Comparison of ENCODE assay signal across 9 cellular contexts in the genomic region with DNA sequence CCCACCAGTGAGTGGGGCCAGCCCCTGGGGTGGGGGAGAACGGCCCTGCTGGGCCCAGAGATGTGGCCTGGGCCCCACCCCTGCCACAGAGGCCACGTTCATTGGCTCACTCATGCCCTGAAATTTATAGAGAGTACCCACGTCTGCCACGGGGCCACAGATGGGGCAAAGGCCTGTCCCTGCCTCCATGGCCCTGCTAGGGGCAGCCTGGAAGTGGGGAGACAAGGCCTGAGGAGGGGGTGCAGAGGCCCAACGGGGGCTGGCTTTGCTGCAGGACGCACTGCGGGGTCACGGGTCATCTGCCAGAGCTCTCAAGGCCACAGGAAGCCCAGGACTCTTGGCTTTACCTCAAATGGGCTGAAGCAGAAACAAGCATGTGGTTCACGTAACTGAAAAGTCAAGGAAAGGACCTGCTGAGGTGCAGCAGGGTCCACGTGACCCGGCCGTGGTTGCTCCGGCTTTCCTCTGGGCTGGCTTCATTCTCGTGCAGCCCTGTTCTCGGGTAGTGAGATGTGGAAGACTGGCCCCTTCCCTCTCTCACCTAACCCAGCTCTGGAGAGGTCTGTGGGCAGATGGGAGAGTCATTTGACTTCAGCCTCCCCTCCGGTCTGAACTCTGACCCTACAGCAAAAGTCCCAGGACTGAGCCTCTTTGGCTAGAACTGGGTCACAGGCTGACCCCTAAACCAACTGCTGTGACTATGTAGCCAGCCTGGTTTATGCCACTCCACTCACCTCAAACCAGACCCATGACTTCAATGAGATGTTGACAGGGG. TPM values are rescaled to one million over a fixed set of nuclear protein-coding genes. Genes with fewer than 3 reads are reported as not detected.
A peak's percentile ranks its signal among the peaks of the same experiment; 100 is the strongest.
DNase-seq lines count a peak whose midpoint lies in the region; ATAC-seq and TF ChIP-seq lines count a peak whose summit lies in the region.
"Had no signal": no experiment of that assay in that cellular context is flagged by ENCODE, and none has a peak within 500 bp of the region (broad histone marks: within the 10 kb centered on the region; RNA-seq: fewer than 3 reads in every experiment).

No MANE protein-coding gene starts in this region.

- intact Hi-C loops in testis (cut with DNase I; ENCODE audit: low total_unique reads) = no loop called here

- POLR2A ChIA-PET in WTC11 (lab: Charles Lee) = interaction anchor here (0.5 kb wide), 1 partner anchor 513 kb away, joined by 4 read pairs; no protein-coding TSS in a partner anchor

- H3K27me3 ChIP-seq in testis = no peaks in the 10 kb centered on the region

- WGBS in testis, 2 donors = 51 to 58% methylated on average over 13 to 16 of the region's 16 CpGs

- H3K9me3 Mint-ChIP-seq in activated CD8-positive, alpha-beta memory T cell treated with anti-CD3 and anti-CD28 coated beads, Interleukin-2, amount 10 ng/mL, durations not matched to agents 7 days and 5 days (ENCODE audit: low read depth) = no peaks in the 10 kb centered on the region
- peaks cover 5% of the 10 kb centered on the region for H3K9me3 Mint-ChIP-seq in WTC11
- no peaks in the 10 kb centered on the region for H3K9me3 Mint-ChIP-seq in immature natural killer cell
- peaks cover 0 to 2% of the 10 kb centered on the region in 2 donors for H3K9me3 Mint-ChIP-seq in stimulated activated naive B cell treated with anti-CD40 and anti-IgM and Interleukin-4, amounts not matched to agents 10 μg/mL and 1 μg/mL and 100 μg/mL, for 72 hours

- H3K27ac Mint-ChIP-seq in activated CD8-positive, alpha-beta memory T cell treated with anti-CD3 and anti-CD28 coated beads, Interleukin-2, amount 10 ng/mL, durations not matched to agents 7 days and 5 days = peak overlapping the region; percentile 88
- peak overlapping the region; percentile 87; the same call in 1 of the 2 replicates for H3K27ac Mint-ChIP-seq in WTC11
- peak overlapping the region; percentile 75 to 93 (median 89) for H3K27ac Mint-ChIP-seq in immature natural killer cell
- H3K27ac Mint-ChIP-seq in stimulated activated naive B cell treated with anti-CD40 and anti-IgM and Interleukin-4, amounts not matched to agents 10 μg/mL and 1 μg/mL and 100 μg/mL, for 72 hours = peak overlapping the region; percentile 78

- TF ChIP-seq CTCF in WTC11 (IDR thresholded peaks at IDR 0.05) = no peak
- no peak for TF ChIP-seq CTCF in testis (IDR thresholded peaks at IDR 0.05)

- no peaks in the 10 kb centered on the region for H3K27me3 Mint-ChIP-seq in activated CD8-positive, alpha-beta memory T cell treated with anti-CD3 and anti-CD28 coated beads, Interleukin-2, amount 10 ng/mL, durations not matched to agents 7 days and 5 days
- H3K27me3 Mint-ChIP-seq in WTC11 (ENCODE audit: low read depth) = no peaks in the 10 kb centered on the region
- H3K27me3 Mint-ChIP-seq in immature natural killer cell (ENCODE audit: low read depth in 3 of 3) = peaks cover 0 to 2% (median 2%) of the 10 kb centered on the region in 3 donors
- no peaks in the 10 kb centered on the region for H3K27me3 Mint-ChIP-seq in stimulated activated naive B cell treated with anti-CD40 and anti-IgM and Interleukin-4, amounts not matched to agents 10 μg/mL and 1 μg/mL and 100 μg/mL, for 72 hours

- CTCF ChIA-PET in activated CD8-positive, alpha-beta memory T cell treated with anti-CD3 and anti-CD28 coated beads, Interleukin-2, amount 10 ng/mL, durations not matched to agents 7 days and 5 days (lab: Charles Lee) = no interaction called here
- CTCF ChIA-PET in WTC11 (lab: Charles Lee) = interaction anchor here (0.5 to 1.3 kb wide), 3 partner anchors 21 to 430 kb away, joined by 3 to 5 read pairs (median 3); no protein-coding TSS in a partner anchor

- ATAC-seq in activated CD8-positive, alpha-beta memory T cell treated with anti-CD3 and anti-CD28 coated beads, Interleukin-2, amount 10 ng/mL, durations not matched to agents 7 days and 5 days = no peak
- ATAC-seq in WTC11 (no peak), GM18519 (IDR thresholded peaks at IDR 0.05; ENCODE audit: low FRiP score, unreplicated experiment) (no peak)
- ATAC-seq in stimulated activated naive B cell treated with anti-CD40 and anti-IgM and Interleukin-4, amounts not matched to agents 10 μg/mL and 1 μg/mL and 100 μg/mL, for 72 hours (replicated peaks) = no peak

- peaks cover 30% of the 10 kb centered on the region for H3K4me1 Mint-ChIP-seq in activated CD8-positive, alpha-beta memory T cell treated with anti-CD3 and anti-CD28 coated beads, Interleukin-2, amount 10 ng/mL, durations not matched to agents 7 days and 5 days
- H3K4me1 Mint-ChIP-seq in WTC11 (peaks cover 15% of the 10 kb centered on the region), immature natural killer cell (peaks cover 37 to 38% of the 10 kb centered on the region in 2 donors)
- H3K4me1 Mint-ChIP-seq in stimulated activated naive B cell treated with anti-CD40 and anti-IgM and Interleukin-4, amounts not matched to agents 10 μg/mL and 1 μg/mL and 100 μg/mL, for 72 hours = peaks cover 16 to 31% of the 10 kb centered on the region in 2 donors

- peak overlapping the region; percentile 74 for H3K4me3 Mint-ChIP-seq in activated CD8-positive, alpha-beta memory T cell treated with anti-CD3 and anti-CD28 coated beads, Interleukin-2, amount 10 ng/mL, durations not matched to agents 7 days and 5 days
- peak overlapping the region; percentile 65 for H3K4me3 Mint-ChIP-seq in WTC11
- peak overlapping the region; percentile 82 to 89 (median 88) for H3K4me3 Mint-ChIP-seq in immature natural killer cell
- H3K4me3 Mint-ChIP-seq in stimulated activated naive B cell treated with anti-CD40 and anti-IgM and Interleukin-4, amounts not matched to agents 10 μg/mL and 1 μg/mL and 100 μg/mL, for 72 hours = peak overlapping the region; percentile 84 to 85

- no peaks in the 10 kb centered on the region for H3K9me3 ChIP-seq in testis

- H3K36me3 Mint-ChIP-seq in activated CD8-positive, alpha-beta memory T cell treated with anti-CD3 and anti-CD28 coated beads, Interleukin-2, amount 10 ng/mL, durations not matched to agents 7 days and 5 days = no peaks in the 10 kb centered on the region
- H3K36me3 Mint-ChIP-seq in WTC11 (peaks cover 6% of the 10 kb centered on the region), immature natural killer cell (peaks cover 0 to 4% (median 0%) of the 10 kb centered on the region in 3 donors)
- peaks cover 3 to 6% of the 10 kb centered on the region in 2 donors for H3K36me3 Mint-ChIP-seq in stimulated activated naive B cell treated with anti-CD40 and anti-IgM and Interleukin-4, amounts not matched to agents 10 μg/mL and 1 μg/mL and 100 μg/mL, for 72 hours

- H3K4me3 ChIP-seq in testis = peak overlapping the region in 1 of 2 donors; percentile 9

- TF ChIP-seq POLR2A in testis (IDR thresholded peaks at IDR 0.05) = no peak

- H3K27ac ChIP-seq in testis = no peak overlapping the region

- no peak for DNase-seq in activated CD8-positive, alpha-beta memory T cell treated with anti-CD3 and anti-CD28 coated beads, Interleukin-2, amount 10 ng/mL, durations not matched to agents 7 days and 5 days
- DNase-seq in activated CD8-positive, alpha-beta memory T cell treated with anti-CD3 and anti-CD28 coated beads for 24 hours = no peak
- DNase-seq in WTC11 (ENCODE audit: low spot score) (no peak), immature natural killer cell (no peak), GF-D8 (lab: John Stamatoyannopoulos, UW) (no peak), testis (no peak)
- DNase-seq in stimulated activated naive B cell treated with anti-CD40 and anti-IgM and Interleukin-4, amounts not matched to agents 10 μg/mL and 1 μg/mL and 100 μg/mL, for 72 hours = no peak

- no peaks in the 10 kb centered on the region for H3K36me3 ChIP-seq in testis (ENCODE audit: low read depth, missing control alignments)

- peaks cover 30% of the 10 kb centered on the region for H3K4me1 ChIP-seq in testis

TF ChIP-seq in WTC11, 78 proteins besides CTCF, POLR2A, EP300 and RAD21:
- TF ChIP-seq CBFB (CRISPR knock-in tag; IDR thresholded peaks at IDR 0.05; ENCODE audit: low read depth) (no peak), NFE2L1 (CRISPR knock-in tag; IDR thresholded peaks at IDR 0.05) (no peak), FOXJ3 (CRISPR knock-in tag; IDR thresholded peaks at IDR 0.05; ENCODE audit: borderline replicate concordance) (no peak), JAZF1 (CRISPR knock-in tag; IDR thresholded peaks at IDR 0.05) (no peak), NR3C1 (CRISPR knock-in tag; conservative IDR thresholded peaks at IDR 0.05; ENCODE audit: low read depth) (no peak)
- TF ChIP-seq, protein P1, sequence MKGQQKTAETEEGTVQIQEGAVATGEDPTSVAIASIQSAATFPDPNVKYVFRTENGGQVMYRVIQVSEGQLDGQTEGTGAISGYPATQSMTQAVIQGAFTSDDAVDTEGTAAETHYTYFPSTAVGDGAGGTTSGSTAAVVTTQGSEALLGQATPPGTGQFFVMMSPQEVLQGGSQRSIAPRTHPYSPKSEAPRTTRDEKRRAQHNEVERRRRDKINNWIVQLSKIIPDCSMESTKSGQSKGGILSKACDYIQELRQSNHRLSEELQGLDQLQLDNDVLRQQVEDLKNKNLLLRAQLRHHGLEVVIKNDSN (CRISPR knock-in tag; IDR thresholded peaks at IDR 0.05) = no peak

RNA-seq across cellular contexts. Expression of gene OSBPL2, which starts 1.1 kb away (rescaled TPM):
- 10 to 100 TPM; 27.1 TPM for total RNA-seq in activated CD8-positive, alpha-beta memory T cell treated with anti-CD3 and anti-CD28 coated beads, Interleukin-2, amount 10 ng/mL, durations not matched to agents 7 days and 5 days
- total RNA-seq in WTC11 (2021) (37.8 to 49.5 TPM (median 39.4 TPM) in 3 replicates), testis (10 to 100 TPM; 49.8 to 57.2 TPM)
- polyA plus RNA-seq in immature natural killer cell (10 to 100 TPM; 17.9 to 45.2 (median 24.5) TPM), testis (ENCODE audit: insufficient read depth, low read depth, low replicate concordance) (48.5 TPM)

RNA-seq across cellular contexts. Expression of gene HRH3, which starts 17.1 kb away (rescaled TPM):
- total RNA-seq in activated CD8-positive, alpha-beta memory T cell treated with anti-CD3 and anti-CD28 coated beads, Interleukin-2, amount 10 ng/mL, durations not matched to agents 7 days and 5 days = not detected
- total RNA-seq in WTC11 (2021) (2.9 to 3.4 TPM (median 3.3 TPM) in 3 replicates), testis (1 to 10 TPM; 1.1 to 2.5 TPM)
- polyA plus RNA-seq in immature natural killer cell (not detected), testis (ENCODE audit: insufficient read depth, low read depth, low replicate concordance) (0.67 TPM)
- total RNA-seq: sciatic nerve had no signal

RNA-seq across cellular contexts. Expression of gene MTG2, which starts 54.4 kb away (rescaled TPM):
- 10 to 100 TPM; 34.0 to 40.1 TPM for total RNA-seq in activated CD8-positive, alpha-beta memory T cell treated with anti-CD3 and anti-CD28 coated beads, Interleukin-2, amount 10 ng/mL, durations not matched to agents 7 days and 5 days
- 26.6 to 33.0 TPM (median 27.9 TPM) in 3 replicates for total RNA-seq in WTC11 (2021)
- polyA plus RNA-seq in immature natural killer cell = 10 to 100 TPM; 14.5 to 19.6 (median 15.3) TPM
- total RNA-seq in testis = 10 to 100 TPM; 61.9 to 76.8 TPM
- 53.3 TPM for polyA plus RNA-seq in testis (ENCODE audit: insufficient read depth, low read depth, low replicate concordance)
